ENCODE assay signal across 8 cellular contexts in the genomic region with DNA sequence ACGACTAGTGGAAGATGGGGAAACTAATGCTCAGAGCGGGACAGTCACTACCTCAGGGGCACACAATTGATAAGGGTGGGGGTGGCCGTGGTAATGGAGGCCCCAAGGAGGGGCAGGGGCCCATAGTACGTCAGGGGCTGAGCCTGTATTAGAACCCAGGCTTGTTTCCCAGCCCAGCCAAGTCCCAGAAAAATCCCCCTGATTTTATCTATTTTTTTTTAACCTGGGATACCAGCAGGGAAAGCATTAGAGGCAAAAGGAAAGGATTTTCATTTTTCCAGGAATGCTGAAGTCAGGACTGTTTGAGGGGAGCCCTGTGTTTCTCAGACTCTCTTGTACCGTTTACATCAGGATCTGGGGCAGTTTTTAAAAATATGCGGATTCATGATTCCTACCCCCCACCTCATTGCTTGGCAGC. TPM values are rescaled to one million over a fixed set of nuclear protein-coding genes. Genes with fewer than 3 reads are reported as not detected.
DNase-seq lines count a peak whose midpoint lies in the region; TF ChIP-seq lines count a peak whose summit lies in the region.

No MANE protein-coding gene starts in this region.

- peak overlapping the region; percentile 85 for H3K4me3 ChIP-seq in MM.1S (ENCODE audit: low read length)
- H3K4me3 ChIP-seq in effector memory CD4-positive, alpha-beta T cell (ENCODE audit: insufficient read depth, low read depth, low read length, poor library complexity, severe bottlenecking), result peak overlapping the region; percentile 77

- no peak for DNase-seq in MM.1S
- DNase-seq in effector memory CD4-positive, alpha-beta T cell, result no peak
- no peak for DNase-seq in neural crest cell (ENCODE audit: low read depth, low spot score)
- DNase-seq in activated CD4-positive, CD25-positive, alpha-beta regulatory T cell (lab: John Stamatoyannopoulos, UW), result no peak
- DNase-seq in stimulated activated CD8-positive, alpha-beta memory T cell treated with anti-CD3 and anti-CD28 coated beads, Interleukin-4, amount 100 ng/mL, for 48 hours, result no peak
- DNase-seq in GM19240 (ENCODE audit: insufficient read length, low spot score), result no peak
- no peak for DNase-seq in DMS 273 (lab: John Stamatoyannopoulos, UW; ENCODE audit: unreplicated experiment)

- peak overlapping the region; percentile 98 for H3K27ac Mint-ChIP-seq in neural crest cell (ENCODE audit: unreplicated experiment)

- H3K4me3 Mint-ChIP-seq in neural crest cell, result peak overlapping the region; percentile 96

- H2AFZ ChIP-seq in MM.1S (ENCODE audit: low read length), result peak overlapping the region; percentile 94

- H3K9me2 ChIP-seq in MM.1S (replicated peaks; ENCODE audit: insufficient read depth, low read length), result no peaks in the 10 kb centered on the region

- H3K4me2 ChIP-seq in MM.1S (ENCODE audit: low read depth, low read length), result peak overlapping the region; percentile 83

- H3K4me1 ChIP-seq in MM.1S (ENCODE audit: low read length), result peaks cover 8% of the 10 kb centered on the region
- peaks cover 9% of the 10 kb centered on the region for H3K4me1 ChIP-seq in effector memory CD4-positive, alpha-beta T cell (ENCODE audit: control insufficient read depth, insufficient read depth, low read length, poor library complexity, severe bottlenecking)

- no peaks in the 10 kb centered on the region for H3K9me3 Mint-ChIP-seq in neural crest cell

- TF ChIP-seq CTCF in C4-2B (conservative IDR thresholded peaks at IDR 0.05) (peak; percentile 44), MM.1S (IDR thresholded peaks at IDR 0.05; ENCODE audit: low read length) (no peak), neural crest cell (conservative IDR thresholded peaks at IDR 0.05) (peak; percentile 33)

- no peaks in the 10 kb centered on the region for H3K36me3 Mint-ChIP-seq in neural crest cell (ENCODE audit: low read depth)

- H3F3A ChIP-seq in MM.1S (ENCODE audit: insufficient read depth, low read length), result no peaks in the 10 kb centered on the region; the same call in 1 of the 2 replicates

- no peaks in the 10 kb centered on the region for H3K27me3 Mint-ChIP-seq in neural crest cell (ENCODE audit: low read depth)

- peak overlapping the region; percentile 81; the same call in 1 of the 2 replicates for H3K9ac ChIP-seq in MM.1S (ENCODE audit: low read length)

- H3K27ac ChIP-seq in C4-2B (peak overlapping the region; percentile 91), MM.1S (ENCODE audit: low read length) (peak overlapping the region; percentile 11; the same call in 1 of the 2 replicates)
- peak overlapping the region; percentile 66 for H3K27ac ChIP-seq in effector memory CD4-positive, alpha-beta T cell (ENCODE audit: insufficient read depth, low read length, poor library complexity, severe bottlenecking)

- no peaks in the 10 kb centered on the region for H4K20me1 ChIP-seq in MM.1S (ENCODE audit: insufficient read depth, low read length)

- H3K4me1 Mint-ChIP-seq in neural crest cell, result peaks cover 38% of the 10 kb centered on the region

- H3K36me3 ChIP-seq in MM.1S (replicated peaks; ENCODE audit: insufficient read depth, low read length), result no peaks in the 10 kb centered on the region
- no peaks in the 10 kb centered on the region for H3K36me3 ChIP-seq in effector memory CD4-positive, alpha-beta T cell (ENCODE audit: control insufficient read depth, insufficient read depth, low read length)

- no peaks in the 10 kb centered on the region for H3K27me3 ChIP-seq in MM.1S (replicated peaks; ENCODE audit: insufficient read depth, low read length)
- no peaks in the 10 kb centered on the region for H3K27me3 ChIP-seq in effector memory CD4-positive, alpha-beta T cell (replicated peaks; ENCODE audit: control insufficient read depth, insufficient read depth, low read length, poor library complexity, severe bottlenecking)

- no peaks in the 10 kb centered on the region for H3K9me3 ChIP-seq in MM.1S (replicated peaks; ENCODE audit: insufficient read depth, low read length)
- H3K9me3 ChIP-seq in effector memory CD4-positive, alpha-beta T cell (ENCODE audit: control insufficient read depth, low read length), result no peaks in the 10 kb centered on the region

- no peaks in the 10 kb centered on the region for H3K79me2 ChIP-seq in MM.1S (ENCODE audit: low read length)

RNA-seq across cellular contexts. Expression of gene MYH7B, which starts 0.4 kb away (rescaled TPM):
- 0.55 and 0.77 TPM in 2 replicates for total RNA-seq in neural crest cell

RNA-seq across cellular contexts. Expression of gene GSS, which starts 0.4 kb away (rescaled TPM):
- total RNA-seq in neural crest cell, result 78.8 and 84.5 TPM in 2 replicates

Comparison
In these comparisons a context has a peak if more than half of its experiments do, and no peak if none do; other contexts are left out.
1. H3K27ac ChIP-seq: peak in every context shown above with its lines; median percentile 91 in C4-2B; 66 in effector memory CD4-positive, alpha-beta T cell; 11 in MM.1S.